8 cellular contexts compared by ENCODE assay signal in the genomic region with DNA sequence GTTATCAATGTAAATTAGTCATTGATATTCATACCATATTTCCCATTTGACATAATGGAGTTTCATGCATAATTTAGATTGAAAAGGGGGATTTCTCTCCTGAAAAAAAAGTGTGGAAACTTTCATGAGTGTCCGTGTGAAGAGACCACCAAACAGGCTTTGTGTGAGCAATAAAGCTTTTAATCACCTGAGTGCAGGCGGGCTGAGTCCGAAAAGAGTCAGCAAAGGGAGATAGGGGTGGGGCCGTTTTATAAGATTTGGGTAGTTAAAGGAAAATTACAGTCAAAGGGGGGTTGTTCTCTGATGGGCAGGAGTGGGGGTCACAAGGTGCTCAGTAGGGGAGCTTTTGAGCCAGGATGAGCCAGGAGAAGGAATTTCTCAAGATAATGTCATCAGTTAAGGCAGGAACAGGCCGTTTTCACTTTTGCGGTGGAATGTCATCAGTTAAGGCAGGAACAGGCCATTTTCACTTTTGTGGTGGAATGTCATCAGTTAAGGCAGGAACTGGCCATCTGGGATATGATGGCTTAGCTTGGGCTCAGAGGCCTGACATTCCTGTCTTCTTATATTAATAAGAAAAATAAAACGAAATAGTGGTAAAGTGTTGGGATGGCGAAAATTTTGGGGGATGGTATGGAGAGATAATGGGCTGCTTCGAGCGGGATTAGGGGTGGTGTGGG. TPM values are rescaled to one million over a fixed set of nuclear protein-coding genes. Genes with fewer than 3 reads are reported as not detected.
A peak's percentile ranks its signal among the peaks of the same experiment; 100 is the strongest.
DNase-seq lines count a peak whose midpoint lies in the region; FAIRE-seq and TF ChIP-seq lines count a peak whose summit lies in the region.
"Not testable (repeated sequence)": the region's sequence is repeated elsewhere in the genome, so short reads cannot be mapped to it uniquely, and the experiment has no call there.

No MANE protein-coding gene starts in this region.

- CTCF ChIA-PET in activated CD4-positive, alpha-beta memory T cell treated with anti-CD3 and anti-CD28 coated beads, Interleukin-2, amount 10 ng/mL, durations not matched to agents 7 days and 5 days (lab: Charles Lee) = interaction anchor here (1.2 to 1.7 kb wide), 5 partner anchors 8 to 163 kb away, joined by 3 to 7 read pairs (median 4); no protein-coding TSS in a partner anchor

- H3K4me1 Mint-ChIP-seq in activated CD4-positive, alpha-beta memory T cell treated with anti-CD3 and anti-CD28 coated beads, Interleukin-2, amount 10 ng/mL, durations not matched to agents 7 days and 5 days = peaks cover 24% of the 10 kb centered on the region
- not testable (repeated sequence) for H3K4me1 Mint-ChIP-seq in astrocyte (ENCODE audit: low read depth, unreplicated experiment)
- H3K4me1 Mint-ChIP-seq in glutamatergic neuron (ENCODE audit: low read depth, unreplicated experiment) = peaks cover 32% of the 10 kb centered on the region

- not testable (repeated sequence) for H3K27me3 ChIP-seq in BLaER1 treated with 17β-estradiol and CSF1 and Interleukin-3, amounts not matched to agents 10 nM and 100 nM; HUES6 (ENCODE audit: control insufficient read depth, insufficient read depth, low read length); SJCRH30; astrocyte (ENCODE audit: insufficient read depth, low read length)

- WGBS in mesodermal cell (ENCODE audit: insufficient coverage in 2 of 2), 2 experiments = 36 to 37% methylated on average over 8 to 9 of the region's 10 CpGs

- POLR2A ChIA-PET in activated CD4-positive, alpha-beta memory T cell treated with anti-CD3 and anti-CD28 coated beads, Interleukin-2, amount 10 ng/mL, durations not matched to agents 7 days and 5 days (lab: Charles Lee) = interaction anchor here (0.7 to 2.5 kb wide), 14 partner anchors 9 to 85 kb away, joined by 3 to 16 read pairs (median 4); partner anchors contain the start of gene CMTM7

- H2AFZ ChIP-seq in astrocyte (ENCODE audit: low read depth, low read length) = not testable (repeated sequence)

- H3K36me3 Mint-ChIP-seq in activated CD4-positive, alpha-beta memory T cell treated with anti-CD3 and anti-CD28 coated beads, Interleukin-2, amount 10 ng/mL, durations not matched to agents 7 days and 5 days (ENCODE audit: low read depth) = peaks cover 18% of the 10 kb centered on the region
- H3K36me3 Mint-ChIP-seq in astrocyte (ENCODE audit: low read depth, unreplicated experiment); glutamatergic neuron (ENCODE audit: unreplicated experiment): not testable (repeated sequence)

- H3K9me3 Mint-ChIP-seq in activated CD4-positive, alpha-beta memory T cell treated with anti-CD3 and anti-CD28 coated beads, Interleukin-2, amount 10 ng/mL, durations not matched to agents 7 days and 5 days; astrocyte (ENCODE audit: unreplicated experiment); glutamatergic neuron (ENCODE audit: unreplicated experiment): not testable (repeated sequence)

- H3K4me2 ChIP-seq in BLaER1 treated with 17β-estradiol and CSF1 and Interleukin-3, amounts not matched to agents 10 nM and 100 nM = peak overlapping the region in 10 of 11 experiments; percentile 65 to 93 (median 84); a peak in 19 of 22 replicates
- H3K4me2 ChIP-seq in astrocyte (ENCODE audit: low read length) = not testable (repeated sequence)

- FAIRE-seq in astrocyte (lab: Jason Lieb, UNC) = not testable (repeated sequence)

- H3K4me3 ChIP-seq in BLaER1 treated with 17β-estradiol and CSF1 and Interleukin-3, amounts not matched to agents 10 nM and 100 nM; SJCRH30; astrocyte (ENCODE audit: insufficient read depth, low read depth, low read length); mesodermal cell (ENCODE audit: extremely low read depth, insufficient read depth, low read length, poor library complexity, severe bottlenecking): not testable (repeated sequence)
- H3K4me3 ChIP-seq in HUES6 (ENCODE audit: low read depth, low read length) = peak overlapping the region; percentile 47

- H3K79me2 ChIP-seq in astrocyte (ENCODE audit: insufficient read depth, low read length) = not testable (repeated sequence)

- peaks cover 0 to 16% (median 9%) of the 10 kb centered on the region in 11 experiments; a peak in 14 of 22 replicates for H3K36me3 ChIP-seq in BLaER1 treated with 17β-estradiol and CSF1 and Interleukin-3, amounts not matched to agents 10 nM and 100 nM
- not testable (repeated sequence) for H3K36me3 ChIP-seq in HUES6 (ENCODE audit: control insufficient read depth, insufficient read depth, low read length); SJCRH30; astrocyte (ENCODE audit: insufficient read depth, low read length)
- H3K36me3 ChIP-seq in mesodermal cell (ENCODE audit: control insufficient read depth, insufficient read depth, low read length) = peaks cover 11% of the 10 kb centered on the region

- DNase-seq in SJCRH30; activated CD4-positive, alpha-beta memory T cell treated with anti-CD3 and anti-CD28 coated beads, Interleukin-2, amount 10 ng/mL, durations not matched to agents 7 days and 5 days; astrocyte (ENCODE audit: low read depth); glutamatergic neuron: not testable (repeated sequence)
- peak; percentile 13 for DNase-seq in stimulated activated naive CD4-positive, alpha-beta T cell treated with Interleukin-2 at 50 U/mL for 16 hours (lab: John Stamatoyannopoulos, UW)

- peak overlapping the region; percentile 96 for H3K27ac Mint-ChIP-seq in activated CD4-positive, alpha-beta memory T cell treated with anti-CD3 and anti-CD28 coated beads, Interleukin-2, amount 10 ng/mL, durations not matched to agents 7 days and 5 days
- H3K27ac Mint-ChIP-seq in astrocyte (ENCODE audit: unreplicated experiment) (peak overlapping the region; percentile 2), glutamatergic neuron (ENCODE audit: unreplicated experiment) (peak overlapping the region; percentile 49)

- not testable (repeated sequence) for TF ChIP-seq CTCF in astrocyte (IDR thresholded peaks at IDR 0.05; ENCODE audit: insufficient read depth, low read depth, low read length); glutamatergic neuron (IDR thresholded peaks at IDR 0.05; ENCODE audit: partially characterized antibody, unreplicated experiment)

- H3K4me3 Mint-ChIP-seq in activated CD4-positive, alpha-beta memory T cell treated with anti-CD3 and anti-CD28 coated beads, Interleukin-2, amount 10 ng/mL, durations not matched to agents 7 days and 5 days = peak overlapping the region; percentile 69
- not testable (repeated sequence) for H3K4me3 Mint-ChIP-seq in astrocyte (ENCODE audit: unreplicated experiment); glutamatergic neuron (ENCODE audit: unreplicated experiment)

- peaks cover 0 to 22% (median 9%) of the 10 kb centered on the region in 11 experiments; a peak in 9 of 22 replicates for H4K20me1 ChIP-seq in BLaER1 treated with 17β-estradiol and CSF1 and Interleukin-3, amounts not matched to agents 10 nM and 100 nM
- not testable (repeated sequence) for H4K20me1 ChIP-seq in astrocyte (ENCODE audit: insufficient read depth, low read length)

- peak overlapping the region in 6 of 11 experiments; percentile 7 to 78 (median 56); a peak in 5 of 22 replicates for H3K27ac ChIP-seq in BLaER1 treated with 17β-estradiol and CSF1 and Interleukin-3, amounts not matched to agents 10 nM and 100 nM
- H3K27ac ChIP-seq in HUES6 (ENCODE audit: low read depth, low read length) (peak overlapping the region; percentile 79), SJCRH30 (peak overlapping the region; percentile 50; the same call in 1 of the 2 replicates), mesodermal cell (ENCODE audit: low read depth, low read length, severe bottlenecking) (peak overlapping the region; percentile 62)
- not testable (repeated sequence) for H3K27ac ChIP-seq in astrocyte (ENCODE audit: low read depth, low read length)

- H3K9ac ChIP-seq in BLaER1 treated with 17β-estradiol and CSF1 and Interleukin-3, amounts not matched to agents 10 nM and 100 nM = peak overlapping the region in 4 of 11 experiments; percentile 24 to 65 (median 30); a peak in 4 of 22 replicates
- H3K9ac ChIP-seq in HUES6 (ENCODE audit: low read length) = peak overlapping the region; percentile 64
- not testable (repeated sequence) for H3K9ac ChIP-seq in astrocyte (ENCODE audit: low read length)

- H3K9me3 ChIP-seq in BLaER1 treated with 17β-estradiol and CSF1 and Interleukin-3, amounts not matched to agents 10 nM and 100 nM (replicated peaks in 1 of 11); HUES6 (ENCODE audit: control insufficient read depth, insufficient read depth, low read depth, low read length); SJCRH30 (replicated peaks); astrocyte (ENCODE audit: insufficient read depth, low read depth, low read length); mesodermal cell (ENCODE audit: control insufficient read depth, low read length): not testable (repeated sequence)

- not testable (repeated sequence) for H3K27me3 Mint-ChIP-seq in activated CD4-positive, alpha-beta memory T cell treated with anti-CD3 and anti-CD28 coated beads, Interleukin-2, amount 10 ng/mL, durations not matched to agents 7 days and 5 days; astrocyte (ENCODE audit: low read depth, unreplicated experiment); glutamatergic neuron (ENCODE audit: unreplicated experiment)

- H3K4me1 ChIP-seq in BLaER1 treated with 17β-estradiol and CSF1 and Interleukin-3, amounts not matched to agents 10 nM and 100 nM = peaks cover 40 to 72% (median 60%) of the 10 kb centered on the region in 10 experiments
- H3K4me1 ChIP-seq in HUES6 (ENCODE audit: control insufficient read depth, insufficient read depth, low read length) = peaks cover 35% of the 10 kb centered on the region
- peaks cover 15% of the 10 kb centered on the region; the same call in 1 of the 2 replicates for H3K4me1 ChIP-seq in SJCRH30
- H3K4me1 ChIP-seq in astrocyte (ENCODE audit: insufficient read depth, low read length) = not testable (repeated sequence)
- H3K4me1 ChIP-seq in mesodermal cell (ENCODE audit: control insufficient read depth, insufficient read depth, low read length, poor library complexity, severe bottlenecking) = peaks cover 12% of the 10 kb centered on the region

RNA-seq across cellular contexts. Expression of gene CMTM6, which starts 41.7 kb away (rescaled TPM):
- 34.9 and 36.8 TPM in 2 replicates for total RNA-seq in SJCRH30 (2014; rRNA removed; shearing (Covaris generic))
- 10 to 100 TPM; 89.5 to 91.8 TPM for total RNA-seq in activated CD4-positive, alpha-beta memory T cell treated with anti-CD3 and anti-CD28 coated beads, Interleukin-2, amount 10 ng/mL, durations not matched to agents 7 days and 5 days
- 52.2 and 53.6 TPM in 2 replicates for total RNA-seq in astrocyte
- total RNA-seq in glutamatergic neuron (ENCODE audit: unreplicated experiment) = 17.5 TPM
- 54.5 TPM for polyA plus RNA-seq in mesodermal cell (2013, experiment 1 of 2)
- polyA plus RNA-seq in mesodermal cell (2013, experiment 2 of 2) = 63.4 TPM

Comparison
In these comparisons a context has a peak if more than half of its experiments do, and no peak if none do; other contexts are left out.
1. H3K27ac Mint-ChIP-seq: peak in every context shown above with its lines; median percentile 96 in activated CD4-positive, alpha-beta memory T cell treated with anti-CD3 and anti-CD28 coated beads, Interleukin-2, amount 10 ng/mL, durations not matched to agents 7 days and 5 days; 49 in glutamatergic neuron; 2 in astrocyte.